In genomic region chr5:135833961-135834638, GRCh38 we compare ENCODE assay signal across 1 cellular context.
TF ChIP-seq lines count a peak whose summit lies in the region.

No MANE protein-coding gene starts in this region.

TF ChIP-seq in HepG2, 621 proteins besides CTCF, POLR2A, EP300 and RAD21 (continued from another document):
- TF ChIP-seq PCBP2 (optimal IDR thresholded peaks at IDR 0.05; ENCODE audit: low read depth, low read length, poor library complexity, severe bottlenecking) (no peak), NR2C2 (CRISPR knock-in tag; IDR thresholded peaks at IDR 0.05; ENCODE audit: borderline replicate concordance) (no peak), EED (CRISPR knock-in tag; IDR thresholded peaks at IDR 0.05) (0 out of 2 replicates have a peak, but pooled peaks have one; percentile 68), HNRNPL (IDR thresholded peaks at IDR 0.05; ENCODE audit: low read depth, low read length) (no peak)
- TF ChIP-seq, protein P1, sequence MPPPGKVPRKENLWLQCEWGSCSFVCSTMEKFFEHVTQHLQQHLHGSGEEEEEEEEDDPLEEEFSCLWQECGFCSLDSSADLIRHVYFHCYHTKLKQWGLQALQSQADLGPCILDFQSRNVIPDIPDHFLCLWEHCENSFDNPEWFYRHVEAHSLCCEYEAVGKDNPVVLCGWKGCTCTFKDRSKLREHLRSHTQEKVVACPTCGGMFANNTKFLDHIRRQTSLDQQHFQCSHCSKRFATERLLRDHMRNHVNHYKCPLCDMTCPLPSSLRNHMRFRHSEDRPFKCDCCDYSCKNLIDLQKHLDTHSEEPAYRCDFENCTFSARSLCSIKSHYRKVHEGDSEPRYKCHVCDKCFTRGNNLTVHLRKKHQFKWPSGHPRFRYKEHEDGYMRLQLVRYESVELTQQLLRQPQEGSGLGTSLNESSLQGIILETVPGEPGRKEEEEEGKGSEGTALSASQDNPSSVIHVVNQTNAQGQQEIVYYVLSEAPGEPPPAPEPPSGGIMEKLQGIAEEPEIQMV (CRISPR knock-in tag; IDR thresholded peaks at IDR 0.05; ENCODE audit: low read depth) = no peak
